ENCODE assay signal across 9 cellular contexts in the genomic region with DNA sequence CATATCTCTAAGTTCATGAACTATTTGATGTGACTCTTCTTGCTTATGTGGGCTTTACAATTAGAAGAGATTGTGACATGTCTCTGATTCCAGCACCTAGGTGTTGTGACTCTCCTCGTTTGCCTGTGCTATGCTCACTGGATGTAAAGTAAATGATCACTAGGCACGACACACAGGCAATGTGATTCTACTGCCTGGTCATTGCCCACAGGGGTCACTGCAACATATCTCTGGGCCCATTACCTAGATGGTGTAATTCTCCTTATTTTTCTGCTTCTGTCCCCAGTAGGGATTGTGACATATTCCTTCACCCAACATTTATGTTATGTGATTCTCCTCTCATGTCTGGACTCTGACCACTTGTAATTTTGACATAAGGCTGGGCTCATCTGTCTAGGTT.
"Had no signal": no experiment of that assay in that cellular context is flagged by ENCODE, and none has a peak within 500 bp of the region (broad histone marks: within the 10 kb centered on the region; RNA-seq: fewer than 3 reads in every experiment).

No MANE protein-coding gene starts in this region.

- H3K4me3 ChIP-seq: GM23248, K562 had no signal

- H3K27ac ChIP-seq: GM23248 had no signal

- FAIRE-seq: H1, H54, HTR-8/SVneo, K562 had no signal

- DNase-seq: GM23248, H9, HCEC 1CT, IMR-90, KG1 had no signal
